16 cellular contexts compared by ENCODE assay signal in genomic region chr7:157601530-157601929, GRCh38.
"Had no signal": no experiment of that assay in that cellular context is flagged by ENCODE, and none has a peak within 500 bp of the region (broad histone marks: within the 10 kb centered on the region; RNA-seq: fewer than 3 reads in every experiment).

No MANE protein-coding gene starts in this region.

- H3K4me1 ChIP-seq: psoas muscle, thyroid gland, vagina had no signal

- H3K27ac Mint-ChIP-seq: activated T-helper 1 cell treated with anti-CD3 and anti-CD28 coated beads, Interleukin-12 subunit alpha, Interleukin-12 subunit beta, Interleukin-2, Interleukin-4 antibody, amounts not matched to agents 30 ng/mL and 10 ng/mL and 1 ng/mL, durations not matched to agents 14 hours and 24 hours and 36 hours; stimulated activated naive CD8-positive, alpha-beta T cell treated with anti-CD3 and anti-CD28 coated beads, Interleukin-15, amount 100 ng/mL, for 72 hours had no signal

- H3K4me3 Mint-ChIP-seq: activated T-helper 1 cell treated with anti-CD3 and anti-CD28 coated beads, Interleukin-12 subunit alpha, Interleukin-12 subunit beta, Interleukin-2, Interleukin-4 antibody, amounts not matched to agents 30 ng/mL and 10 ng/mL and 1 ng/mL, durations not matched to agents 14 hours and 24 hours and 36 hours; stimulated activated naive CD8-positive, alpha-beta T cell treated with anti-CD3 and anti-CD28 coated beads, Interleukin-15, amount 100 ng/mL, for 72 hours had no signal

- H3K4me3 ChIP-seq: psoas muscle, SK-N-MC, thyroid gland, vagina had no signal

- H3K27ac ChIP-seq: brain microvascular endothelial cell, neutrophil, psoas muscle, SK-N-MC, thyroid gland, vagina, VCaP had no signal

- DNase-seq: activated CD4-positive, alpha-beta T cell treated with anti-CD3 and anti-CD28 coated beads for 48 hours; activated naive CD4-positive, alpha-beta T cell treated with Interleukin-2 at 50 U/mL for 16 hours; brain microvascular endothelial cell; cerebellar nuclear complex; left ventricle myocardium superior; stimulated activated CD4-positive, alpha-beta T cell treated with anti-CD3 and anti-CD28 coated beads, Interleukin-4, amount 100 ng/mL, for 24 hours; stimulated activated naive CD8-positive, alpha-beta T cell treated with anti-CD3 and anti-CD28 coated beads, Interleukin-15, amount 100 ng/mL, for 72 hours; T-helper 1 cell; thyroid gland had no signal

- H3K36me3 ChIP-seq: brain microvascular endothelial cell, neutrophil, thyroid gland, vagina had no signal

- ATAC-seq: esophagus mucosa; left ventricle myocardium superior; psoas muscle; stimulated activated naive CD8-positive, alpha-beta T cell treated with anti-CD3 and anti-CD28 coated beads, Interleukin-15, amount 100 ng/mL, for 72 hours had no signal

- H3K9me3 Mint-ChIP-seq: activated T-helper 1 cell treated with anti-CD3 and anti-CD28 coated beads, Interleukin-12 subunit alpha, Interleukin-12 subunit beta, Interleukin-2, Interleukin-4 antibody, amounts not matched to agents 30 ng/mL and 10 ng/mL and 1 ng/mL, durations not matched to agents 14 hours and 24 hours and 36 hours; stimulated activated naive CD8-positive, alpha-beta T cell treated with anti-CD3 and anti-CD28 coated beads, Interleukin-15, amount 100 ng/mL, for 72 hours had no signal

- H3K27me3 Mint-ChIP-seq: stimulated activated naive CD8-positive, alpha-beta T cell treated with anti-CD3 and anti-CD28 coated beads, Interleukin-15, amount 100 ng/mL, for 72 hours had no signal

- H3K27me3 ChIP-seq: brain microvascular endothelial cell, thyroid gland, vagina had no signal

- H3K9me3 ChIP-seq: neutrophil, psoas muscle, thyroid gland, vagina had no signal
